In the genomic region with DNA sequence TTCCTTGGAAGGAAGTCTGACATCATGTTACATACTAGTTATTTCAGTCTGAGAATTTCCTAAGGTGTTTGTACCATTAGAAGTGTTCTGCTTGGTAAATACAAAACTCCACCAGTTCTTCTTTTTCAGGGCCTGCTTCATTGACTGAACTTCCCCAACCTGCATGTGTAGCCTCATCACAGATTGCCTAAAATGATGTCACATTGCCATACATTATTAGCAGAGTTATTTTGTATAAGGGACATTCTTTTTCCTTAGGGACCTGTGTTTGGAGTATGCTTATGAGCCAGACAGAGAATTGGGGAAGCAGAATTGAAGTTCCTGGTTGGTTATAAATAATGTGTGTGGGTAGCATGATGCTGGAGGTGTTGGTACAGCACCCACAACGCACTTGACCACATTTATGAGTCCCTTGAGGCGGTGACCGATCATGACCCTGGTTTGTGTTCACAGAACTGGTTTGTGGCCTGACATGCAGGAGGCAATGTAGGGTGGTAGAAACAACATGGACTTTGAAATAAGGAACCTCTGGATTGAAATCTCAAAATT, we compare ENCODE assay signal across 12 cellular contexts. TPM values are rescaled to one million over a fixed set of nuclear protein-coding genes. Genes with fewer than 3 reads are reported as not detected.
A peak's percentile ranks its signal among the peaks of the same experiment; 100 is the strongest.
DNase-seq lines count a peak whose midpoint lies in the region; ATAC-seq, FAIRE-seq and TF ChIP-seq lines count a peak whose summit lies in the region.
"Had no signal": no experiment of that assay in that cellular context is flagged by ENCODE, and none has a peak within 500 bp of the region (broad histone marks: within the 10 kb centered on the region; RNA-seq: fewer than 3 reads in every experiment).

No MANE protein-coding gene starts in this region.

- POLR2A ChIA-PET in HEK293 (lab: Yijun Ruan, JAX) (no interaction called here), HepG2 (lab: Yijun Ruan, JAX) (no interaction called here)

- peak; percentile 22 for DNase-seq in HK-2 (ENCODE audit: unreplicated experiment)
- DNase-seq in left lung, result no peak
- no peak for DNase-seq in HepG2 (ENCODE audit: low spot score)
- DNase-seq in epidermal melanocyte (ENCODE audit: insufficient read length, low spot score), result no peak
- no peak for DNase-seq in activated effector memory CD4-positive, alpha-beta T cell treated with Interleukin-2 at 50 U/mL for 16 hours
- DNase-seq in DMS 273 (lab: John Stamatoyannopoulos, UW; ENCODE audit: unreplicated experiment), result no peak
- DNase-seq: GM23248, SW 1271 had no signal

- H3K4me3 ChIP-seq in HEK293 (ENCODE audit: low read depth, low read length), result no peak overlapping the region
- no peak overlapping the region for H3K4me3 ChIP-seq in left lung
- H3K4me3 ChIP-seq in HepG2 (replicated peaks in 1 of 3; ENCODE audit: insufficient read depth in 1 of 3, low read depth in 2 of 3, low read length in 3 of 3), result no peak overlapping the region
- H3K4me3 ChIP-seq: GM23248, hepatocyte, right atrium auricular region had no signal

- no peaks in the 10 kb centered on the region for H4K20me1 ChIP-seq in HepG2 (ENCODE audit: insufficient read depth, low read length)

- no peak for TF ChIP-seq RAD21 in HepG2 (CRISPR knock-in tag; IDR thresholded peaks at IDR 0.05)

- no peak overlapping the region for H3K4me2 ChIP-seq in HepG2 (ENCODE audit: low read depth, low read length)
- H3K4me2 ChIP-seq: hepatocyte had no signal

- intact Hi-C loops in left lung (cut with DNase I) (no loop called here), HepG2 (cut with micrococcal nuclease; ENCODE audit: unreplicated experiment) (no loop called here)

- no peak overlapping the region for H3K9ac ChIP-seq in HepG2 (ENCODE audit: insufficient read depth, low read depth, low read length)
- H3K9ac ChIP-seq: GM23248 had no signal

- 31% methylated on average over 3 of the region's 3 CpGs for WGBS in HepG2 (ENCODE audit: low lambda C conversion rate)

- no peak for TF ChIP-seq EP300 in HepG2 (IDR thresholded peaks at IDR 0.05; ENCODE audit: low read depth in 2 of 2, low read length in 2 of 2)
- TF ChIP-seq EP300 in HepG2 (CRISPR knock-in tag; IDR thresholded peaks at IDR 0.05; ENCODE audit: borderline replicate concordance), result no peak

- no peak for FAIRE-seq in HepG2 (lab: Jason Lieb, UNC)

- ATAC-seq in GM18868 (IDR thresholded peaks at IDR 0.05; ENCODE audit: unreplicated experiment) (peak; percentile 72), left lung (peak; percentile 35), HepG2 (no peak)

- no peak for TF ChIP-seq CTCF in HEK293 (tag by site-specific recombination; IDR thresholded peaks at IDR 0.05)
- TF ChIP-seq CTCF in left lung (IDR thresholded peaks at IDR 0.05), result no peak
- TF ChIP-seq CTCF in HepG2 (CRISPR knock-in tag; IDR thresholded peaks at IDR 0.05), result no peak

- H3K27ac ChIP-seq in HEK293 (ENCODE audit: extremely low read depth, low read depth, low read length) (no peak overlapping the region), left lung (no peak overlapping the region), HepG2 (ENCODE audit: extremely low read length, insufficient read depth, low read length) (no peak overlapping the region)
- H3K27ac ChIP-seq: GM23248, hepatocyte, right atrium auricular region had no signal

- no peak overlapping the region for H2AFZ ChIP-seq in HepG2 (ENCODE audit: low read length)
- H2AFZ ChIP-seq: GM23248, hepatocyte had no signal

- no peaks in the 10 kb centered on the region for H3K9me3 ChIP-seq in HEK293 (ENCODE audit: control insufficient read depth, insufficient read depth, low read depth, low read length)
- no peaks in the 10 kb centered on the region for H3K9me3 ChIP-seq in left lung
- no peaks in the 10 kb centered on the region for H3K9me3 ChIP-seq in HepG2 (ENCODE audit: low read length)
- H3K9me3 ChIP-seq: right atrium auricular region had no signal

- in situ Hi-C loops in HepG2 (cut with HindIII; ENCODE audit: extremely low pct_ligation_motif_present, low pct_unique_long_range_greater_than_20kb), result no loop called here

- CTCF ChIA-PET in HEK293 (lab: Yijun Ruan, JAX), result interaction anchor here (0.6 to 1.4 kb wide), 2 partner anchors 118 to 156 kb away, joined by 3 read pairs; no protein-coding TSS in a partner anchor
- CTCF ChIA-PET in HepG2 (lab: Yijun Ruan, JAX; ENCODE audit: low intra/inter-chr PET ratio, low total read pairs), result no interaction called here

- H3K79me2 ChIP-seq in HepG2 (ENCODE audit: insufficient read depth, low read length), result no peaks in the 10 kb centered on the region
- H3K79me2 ChIP-seq: hepatocyte had no signal

- H3K36me3 ChIP-seq in HEK293 (ENCODE audit: control insufficient read depth in 2 of 2, insufficient read depth in 1 of 2, low read length in 2 of 2), result no peaks in the 10 kb centered on the region
- no peaks in the 10 kb centered on the region for H3K36me3 ChIP-seq in left lung
- no peaks in the 10 kb centered on the region for H3K36me3 ChIP-seq in HepG2 (replicated peaks in 1 of 2; ENCODE audit: control insufficient read depth in 1 of 2, insufficient read depth in 2 of 2, low read length in 2 of 2)
- H3K36me3 ChIP-seq: right atrium auricular region had no signal

- H3K27me3 ChIP-seq in left lung, result no peaks in the 10 kb centered on the region
- H3K27me3 ChIP-seq in HepG2 (ENCODE audit: control insufficient read depth in 1 of 2, insufficient read depth in 2 of 2, low read length in 2 of 2), result peaks cover 0 to under 1% of the 10 kb centered on the region in 2 experiments; a peak in 1 of 5 replicates
- H3K27me3 ChIP-seq: hepatocyte, right atrium auricular region had no signal

- no TSS peak for BruUV-seq in HepG2 (replicated peaks; lab: Mats Ljungman, UMichigan)

- no peaks in the 10 kb centered on the region for H3K4me1 ChIP-seq in HEK293 (ENCODE audit: control insufficient read depth, insufficient read depth, low read length)
- no peaks in the 10 kb centered on the region for H3K4me1 ChIP-seq in left lung
- no peaks in the 10 kb centered on the region for H3K4me1 ChIP-seq in HepG2 (ENCODE audit: insufficient read depth, low read length)
- H3K4me1 ChIP-seq: right atrium auricular region had no signal

- no peak for TF ChIP-seq POLR2A in HepG2 (IDR thresholded peaks at IDR 0.05; ENCODE audit: insufficient read depth in 1 of 2, low read depth in 2 of 2, low read length in 2 of 2)

TF ChIP-seq in HEK293, 187 proteins besides CTCF, POLR2A, EP300 and RAD21:
- TF ChIP-seq ZNF433 (tag by site-specific recombination; IDR thresholded peaks at IDR 0.05; ENCODE audit: low read depth), result no peak
- TF ChIP-seq EGR2 (tag by site-specific recombination; IDR thresholded peaks at IDR 0.05; ENCODE audit: low read depth), result peak; percentile 11; the same call in 1 of the 2 replicates
- TF ChIP-seq ZFHX2 (tag by site-specific recombination; conservative IDR thresholded peaks at IDR 0.05), result 0 out of 2 replicates have a peak, but pooled peaks have one; percentile 8

TF ChIP-seq in HepG2, 621 proteins besides CTCF, POLR2A, EP300 and RAD21 (continues in another document):
- TF ChIP-seq ZNF607 (CRISPR knock-in tag; IDR thresholded peaks at IDR 0.05; ENCODE audit: borderline replicate concordance) (no peak), ZNF543 (CRISPR knock-in tag; IDR thresholded peaks at IDR 0.05) (no peak), ZNF101 (CRISPR knock-in tag; IDR thresholded peaks at IDR 0.05; ENCODE audit: borderline replicate concordance, low read depth) (no peak), SIN3B (IDR thresholded peaks at IDR 0.05; ENCODE audit: low read length) (no peak), ZNF577 (CRISPR knock-in tag; IDR thresholded peaks at IDR 0.05; ENCODE audit: borderline replicate concordance, low read depth) (no peak), ZNF12 (CRISPR knock-in tag; IDR thresholded peaks at IDR 0.05) (no peak), JUN (CRISPR knock-in tag; IDR thresholded peaks at IDR 0.05) (no peak), NR3C1 (CRISPR knock-in tag; IDR thresholded peaks at IDR 0.05) (no peak), PCBP2 (optimal IDR thresholded peaks at IDR 0.05; ENCODE audit: low read depth, low read length, poor library complexity, severe bottlenecking) (no peak), ZFAT (CRISPR knock-in tag; conservative IDR thresholded peaks at IDR 0.05) (no peak), KDM3A (CRISPR knock-in tag; IDR thresholded peaks at IDR 0.05; ENCODE audit: low read depth) (no peak)
- TF ChIP-seq, protein P1, sequence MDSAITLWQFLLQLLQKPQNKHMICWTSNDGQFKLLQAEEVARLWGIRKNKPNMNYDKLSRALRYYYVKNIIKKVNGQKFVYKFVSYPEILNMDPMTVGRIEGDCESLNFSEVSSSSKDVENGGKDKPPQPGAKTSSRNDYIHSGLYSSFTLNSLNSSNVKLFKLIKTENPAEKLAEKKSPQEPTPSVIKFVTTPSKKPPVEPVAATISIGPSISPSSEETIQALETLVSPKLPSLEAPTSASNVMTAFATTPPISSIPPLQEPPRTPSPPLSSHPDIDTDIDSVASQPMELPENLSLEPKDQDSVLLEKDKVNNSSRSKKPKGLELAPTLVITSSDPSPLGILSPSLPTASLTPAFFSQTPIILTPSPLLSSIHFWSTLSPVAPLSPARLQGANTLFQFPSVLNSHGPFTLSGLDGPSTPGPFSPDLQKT (CRISPR knock-in tag; IDR thresholded peaks at IDR 0.05; ENCODE audit: borderline replicate concordance), result no peak

RNA-seq across cellular contexts. Expression of gene MMP7, which starts 16.4 kb away (rescaled TPM):
- total RNA-seq in left lung (100 to 1,000 TPM in 1 of 2 donors, 10 to 100 TPM in 1; 13.8 to 136 TPM), HepG2 (2016; rRNA removed; fragmentation: Illumina TruSeq; extraction: Trizol) (not detected in 2 replicates)
- not detected in 2 replicates for total RNA-seq in HepG2 (2016; cell fraction: cytosol; rRNA removed; fragmentation: Illumina TruSeq; extraction: Trizol; ENCODE audit: low read depth)
- not detected in 2 replicates for total RNA-seq in HepG2 (2016; cell fraction: insoluble cytoplasmic fraction; rRNA removed; fragmentation: Illumina TruSeq; extraction: Trizol)
- total RNA-seq in HepG2 (2016; cell fraction: membrane; rRNA removed; fragmentation: Illumina TruSeq; extraction: Trizol), result not detected in 2 replicates
- total RNA-seq in HepG2 (2016; cell fraction: nucleus; rRNA removed; fragmentation: Illumina TruSeq; extraction: Trizol), result not detected in 2 replicates
- polyA plus RNA-seq in HepG2 (2011; rRNA removed), result 0.17 and 0.29 TPM in 2 replicates
- polyA plus RNA-seq in HepG2 (2011; cell fraction: cytosol; rRNA removed), result 0.12 and 0.28 TPM in 2 replicates
- polyA plus RNA-seq in HepG2 (2011; cell fraction: nucleus; rRNA removed), result 0.12 TPM in 1 of 2 replicates, not detected in the other
- 0.24 TPM in 1 of 2 replicates, not detected in the other for polyA plus RNA-seq in HepG2 (2012)
- not detected in 2 replicates for polyA plus RNA-seq in HepG2 (2016; cell fraction: cytosol; fragmentation: Illumina TruSeq; extraction: Trizol; ENCODE audit: low read depth)
- not detected in 2 replicates for polyA plus RNA-seq in HepG2 (2016; cell fraction: insoluble cytoplasmic fraction; fragmentation: Illumina TruSeq; extraction: Trizol; ENCODE audit: low read depth)
- not detected in 2 replicates for polyA plus RNA-seq in HepG2 (2016; cell fraction: membrane; fragmentation: Illumina TruSeq; extraction: Trizol; ENCODE audit: low read depth)
- not detected in 2 replicates for polyA plus RNA-seq in HepG2 (2016; cell fraction: nucleus; fragmentation: Illumina TruSeq; extraction: Trizol; ENCODE audit: insufficient read depth, low read depth)
- polyA minus RNA-seq in HepG2 (2011; rRNA and poly(A)+ RNA removed; ENCODE audit: low replicate concordance), result not detected in 2 replicates
- polyA minus RNA-seq in HepG2 (2011; cell fraction: cytosol; rRNA and poly(A)+ RNA removed), result not detected in 2 replicates
- not detected in 2 replicates for polyA minus RNA-seq in HepG2 (2011; cell fraction: nucleus; rRNA and poly(A)+ RNA removed)
- total RNA-seq: GM23248, right atrium auricular region had no signal
- polyA plus RNA-seq: GM23248 had no signal

Comparison
In these comparisons a context has a peak if more than half of its experiments do, and no peak if none do; other contexts are left out.
1. RNA of gene MMP7, which starts 16.4 kb away (total RNA-seq): 13.8 to 136 TPM in left lung; not detected in HepG2; every median in the first group is over 10 times any median in the second.